29 cellular contexts compared by ENCODE assay signal in the genomic region with DNA sequence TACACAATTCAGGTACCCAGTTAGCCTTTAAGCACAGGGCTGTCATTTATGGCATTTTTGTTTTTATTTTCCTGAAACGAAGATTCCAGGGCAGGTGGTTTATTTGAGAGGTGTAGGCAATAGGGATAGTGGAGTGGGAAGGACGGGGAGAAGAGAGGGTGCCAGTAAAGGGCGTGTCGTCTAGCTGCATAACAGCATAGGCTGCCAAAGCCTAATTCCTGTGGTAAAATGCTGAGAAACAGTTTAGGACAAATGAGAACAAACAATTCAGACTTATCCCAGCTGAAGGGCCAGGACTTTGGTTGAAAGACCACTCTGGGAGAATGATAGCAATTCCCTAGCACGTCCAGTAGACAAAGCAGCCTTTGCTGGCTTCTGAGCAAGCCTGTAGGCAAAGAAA.
DNase-seq lines count a peak whose midpoint lies in the region; ATAC-seq and TF ChIP-seq lines count a peak whose summit lies in the region.
"Had no signal": no experiment of that assay in that cellular context is flagged by ENCODE, and none has a peak within 500 bp of the region (broad histone marks: within the 10 kb centered on the region; RNA-seq: fewer than 3 reads in every experiment).

No MANE protein-coding gene starts in this region.

- no peak overlapping the region for H3K4me2 ChIP-seq in GM23338
- H3K4me2 ChIP-seq: hepatocyte, KMS-11 had no signal

- H3K27me3 ChIP-seq in GM23338 (ENCODE audit: insufficient read depth), result no peaks in the 10 kb centered on the region
- H3K27me3 ChIP-seq: ascending aorta, hepatocyte, Peyer's patch, thyroid gland had no signal

- H3K4me1 Mint-ChIP-seq in GM23338, result no peaks in the 10 kb centered on the region; the same call in 2 of the 3 replicates
- H3K4me1 Mint-ChIP-seq: naive B cell; stimulated activated naive CD8-positive, alpha-beta T cell treated with anti-CD3 and anti-CD28 coated beads, Interleukin-15, amount 100 ng/mL, for 72 hours had no signal

- TF ChIP-seq CTCF in GM23338 (conservative IDR thresholded peaks at IDR 0.05; ENCODE audit: low read depth in 2 of 2), result no peak

- H3K27me3 Mint-ChIP-seq in GM23338 (ENCODE audit: insufficient read depth, low read depth, poor library complexity), result no peaks in the 10 kb centered on the region
- H3K27me3 Mint-ChIP-seq: activated naive CD8-positive, alpha-beta T cell; naive B cell; stimulated activated naive CD8-positive, alpha-beta T cell treated with anti-CD3 and anti-CD28 coated beads, Interleukin-15, amount 100 ng/mL, for 72 hours had no signal

- peak overlapping the region; percentile 36; the same call in 1 of the 2 replicates for H3K27ac ChIP-seq in GM23338 (ENCODE audit: low read depth)
- H3K27ac ChIP-seq: ascending aorta, hepatocyte, KMS-11, Peyer's patch, thyroid gland had no signal

- no peaks in the 10 kb centered on the region for H4K20me1 ChIP-seq in GM23338 (replicated peaks; ENCODE audit: insufficient read depth)

- no peaks in the 10 kb centered on the region for H3K9me3 Mint-ChIP-seq in GM23338
- H3K9me3 Mint-ChIP-seq: stimulated activated naive CD8-positive, alpha-beta T cell treated with anti-CD3 and anti-CD28 coated beads, Interleukin-15, amount 100 ng/mL, for 72 hours had no signal

- no peaks in the 10 kb centered on the region for H3K9me2 ChIP-seq in GM23338 (ENCODE audit: insufficient read depth)

- ATAC-seq in GM23338 (no peak), esophagus mucosa (peak; percentile 32)
- ATAC-seq: HCT116; left colon; stimulated activated naive CD8-positive, alpha-beta T cell treated with anti-CD3 and anti-CD28 coated beads, Interleukin-15, amount 100 ng/mL, for 72 hours had no signal

- DNase-seq in AG08395 (ENCODE audit: low spot score), result peak; percentile 9
- DNase-seq in GM23338 (ENCODE audit: low spot score), result no peak
- peak; percentile 61 for DNase-seq in myocyte (ENCODE audit: low read depth)
- no peak for DNase-seq in cerebellum (ENCODE audit: low spot score)
- DNase-seq in medulla oblongata (ENCODE audit: extremely low spot score), result no peak
- no peak for DNase-seq in NCI-H526 treated with DMSO at 0.1 percent for 48 hours (lab: John Stamatoyannopoulos, UW)
- no peak for DNase-seq in GDM1 (lab: John Stamatoyannopoulos, UW)
- DNase-seq: activated CD4-positive, alpha-beta T cell treated with anti-CD3 and anti-CD28 coated beads, Interleukin-2, amount 50 U/mL, for 48 hours; activated effector memory CD4-positive, alpha-beta T cell treated with Interleukin-2 at 50 U/mL for 16 hours; foreskin melanocyte; left colon; mesenchymal stem cell; naive B cell; NCI-H1417; NCI-H2029 treated with DMSO at 0.1 percent for 48 hours; NCI-H2227 treated with DMSO at 0.1 percent for 48 hours; NCI-H69; nucleus accumbens; Peyer's patch; SIG-M5; small intestine; stimulated activated naive CD8-positive, alpha-beta T cell treated with anti-CD3 and anti-CD28 coated beads, Interleukin-15, amount 100 ng/mL, for 72 hours; thyroid gland had no signal

- peaks cover 21% of the 10 kb centered on the region for H3K36me3 Mint-ChIP-seq in GM23338 (ENCODE audit: low read depth)

- no peak overlapping the region for H3K27ac Mint-ChIP-seq in GM23338
- H3K27ac Mint-ChIP-seq: activated naive CD8-positive, alpha-beta T cell; naive B cell; stimulated activated naive CD8-positive, alpha-beta T cell treated with anti-CD3 and anti-CD28 coated beads, Interleukin-15, amount 100 ng/mL, for 72 hours had no signal

- no peak overlapping the region for H3K4me3 ChIP-seq in GM23338
- H3K4me3 ChIP-seq: ascending aorta, hepatocyte, Peyer's patch, thyroid gland had no signal

- no peaks in the 10 kb centered on the region for H3F3A ChIP-seq in GM23338 (replicated peaks; ENCODE audit: low read depth)

- no peaks in the 10 kb centered on the region for H3K4me1 ChIP-seq in GM23338 (ENCODE audit: insufficient read depth)
- H3K4me1 ChIP-seq: ascending aorta, Peyer's patch, thyroid gland had no signal

- no peak overlapping the region for H3K4me3 Mint-ChIP-seq in GM23338
- H3K4me3 Mint-ChIP-seq: activated naive CD8-positive, alpha-beta T cell; naive B cell; stimulated activated naive CD8-positive, alpha-beta T cell treated with anti-CD3 and anti-CD28 coated beads, Interleukin-15, amount 100 ng/mL, for 72 hours had no signal

- H3K36me3 ChIP-seq in GM23338 (ENCODE audit: insufficient read depth), result peaks cover 24% of the 10 kb centered on the region

- no peak overlapping the region for H2AFZ ChIP-seq in GM23338
- H2AFZ ChIP-seq: hepatocyte had no signal

- no peaks in the 10 kb centered on the region for H3K79me2 ChIP-seq in GM23338 (replicated peaks; ENCODE audit: insufficient read depth)
- H3K79me2 ChIP-seq: hepatocyte had no signal

TF ChIP-seq in GM23338, 12 proteins besides CTCF, POLR2A, EP300 and RAD21:
- no peak for TF ChIP-seq NANOG (IDR thresholded peaks at IDR 0.05; ENCODE audit: borderline replicate concordance)
- no peak for TF ChIP-seq ETS1 (IDR thresholded peaks at IDR 0.05)

Comparison
In these comparisons a context has a peak if more than half of its experiments do, and no peak if none do; other contexts are left out.
1. DNase-seq: peak in AG08395 (single experiment) and myocyte (single experiment); none in GM23338 (single experiment), cerebellum (single experiment), medulla oblongata (single experiment), NCI-H526 treated with DMSO at 0.1 percent for 48 hours (single experiment) and GDM1 (single experiment).